ENCODE assay signal across 9 cellular contexts in the genomic region with DNA sequence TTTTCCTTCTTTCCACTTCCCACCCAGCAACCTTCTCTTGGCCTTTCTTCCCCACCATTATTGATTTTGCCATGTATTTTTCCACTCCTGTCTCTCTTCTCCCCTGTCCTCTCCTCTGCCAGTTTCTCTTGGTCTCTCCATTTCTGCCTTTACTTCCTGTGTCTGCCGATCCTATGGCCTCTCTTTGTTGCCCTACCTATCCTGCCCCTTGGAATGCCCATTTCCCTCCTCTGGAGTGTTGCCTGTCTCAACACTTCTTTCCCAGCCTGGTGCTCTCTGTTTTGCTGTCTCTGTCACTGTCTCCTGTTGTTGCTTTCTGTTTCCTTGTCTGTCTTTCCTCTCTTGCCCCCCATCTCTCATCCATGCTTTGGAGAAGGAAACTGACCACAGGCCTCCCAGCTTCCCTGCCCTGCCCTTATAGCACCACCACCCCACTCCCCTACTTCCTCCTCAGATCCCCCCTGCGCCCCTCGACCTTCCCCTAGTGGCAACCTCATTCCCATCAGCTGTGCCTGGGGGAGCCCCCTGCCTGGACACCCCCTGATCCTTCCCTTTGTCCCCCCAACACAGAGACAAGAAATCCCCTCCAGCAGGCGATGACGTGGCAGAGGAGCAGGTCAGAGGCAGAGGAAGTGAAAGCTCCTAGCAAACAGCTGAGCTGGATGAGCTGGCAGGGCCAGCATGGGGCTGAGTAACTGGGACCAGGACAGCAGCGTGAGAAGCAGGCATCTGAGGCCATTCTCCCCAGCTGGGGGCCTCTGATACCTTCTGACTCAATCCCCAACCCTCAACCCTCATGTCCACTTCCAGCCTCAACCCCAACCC. TPM values are rescaled to one million over a fixed set of nuclear protein-coding genes. Genes with fewer than 3 reads are reported as not detected.
DNase-seq lines count a peak whose midpoint lies in the region; ATAC-seq and TF ChIP-seq lines count a peak whose summit lies in the region.
"Had no signal": no experiment of that assay in that cellular context is flagged by ENCODE, and none has a peak within 500 bp of the region (broad histone marks: within the 10 kb centered on the region; RNA-seq: fewer than 3 reads in every experiment).

No MANE protein-coding gene starts in this region.

- no peaks in the 10 kb centered on the region for H3K9me2 ChIP-seq in OCI-LY7 (ENCODE audit: insufficient read depth, low read length)

- peaks cover 18% of the 10 kb centered on the region for H3K4me1 ChIP-seq in ACC112 (ENCODE audit: control insufficient read depth, insufficient read depth, low read length, unreplicated experiment)
- H3K4me1 ChIP-seq in smooth muscle cell (ENCODE audit: low read depth) = peaks cover 6% of the 10 kb centered on the region
- H3K4me1 ChIP-seq in OCI-LY7 (ENCODE audit: insufficient read depth, low read length, poor library complexity, severe bottlenecking) = no peaks in the 10 kb centered on the region

- H3K27ac ChIP-seq in ACC112 (ENCODE audit: low read depth, low read length) (peak overlapping the region; percentile 55), RWPE1 (no peak overlapping the region), smooth muscle cell (ENCODE audit: low read depth) (peak overlapping the region; percentile 90), OCI-LY7 (ENCODE audit: low read depth, low read length, poor library complexity, severe bottlenecking) (no peak overlapping the region)
- H3K27ac ChIP-seq: dorsolateral prefrontal cortex had no signal

- H3K4me3 ChIP-seq in ACC112 (ENCODE audit: low read depth, low read length) (no peak overlapping the region), fibroblast of pulmonary artery (replicated peaks; ENCODE audit: low read depth, low read length) (no peak overlapping the region), smooth muscle cell (no peak overlapping the region), OCI-LY7 (ENCODE audit: low read depth, low read length, poor library complexity, severe bottlenecking) (no peak overlapping the region)
- H3K4me3 ChIP-seq: dorsolateral prefrontal cortex had no signal

- TF ChIP-seq CTCF in RWPE1 (conservative IDR thresholded peaks at IDR 0.05; ENCODE audit: low read depth) (no peak), fibroblast of pulmonary artery (IDR thresholded peaks at IDR 0.05; ENCODE audit: low read length, missing control alignments) (no peak), smooth muscle cell (IDR thresholded peaks at IDR 0.05; ENCODE audit: borderline replicate concordance, insufficient read depth, poor library complexity, severe bottlenecking) (no peak), OCI-LY7 (conservative IDR thresholded peaks at IDR 0.05; ENCODE audit: low read length) (no peak)

- intact Hi-C loops in OCI-LY7 (cut with micrococcal nuclease; ENCODE audit: unreplicated experiment) = no loop called here

- no peak for TF ChIP-seq POLR2A in GM18505 (IDR thresholded peaks at IDR 0.05; ENCODE audit: borderline replicate concordance, extremely low read depth, insufficient read depth, insufficient read length)

- CTCF ChIA-PET in RWPE1 (lab: Yijun Ruan, JAX) = interaction anchor here (1.6 kb wide), 1 partner anchor 50 kb away, joined by 4 read pairs; no protein-coding TSS in a partner anchor
- CTCF ChIA-PET in OCI-LY7 (lab: Charles Lee; ENCODE audit: unreplicated experiment) = no interaction called here

- no peaks in the 10 kb centered on the region for H3K36me3 ChIP-seq in ACC112 (ENCODE audit: insufficient read depth, low read length)
- no peaks in the 10 kb centered on the region for H3K36me3 ChIP-seq in smooth muscle cell (ENCODE audit: low read depth)
- H3K36me3 ChIP-seq in OCI-LY7 (ENCODE audit: insufficient read depth, low read length) = no peaks in the 10 kb centered on the region

- DNase-seq in RWPE1 (ENCODE audit: low spot score) (peak; percentile 59), fibroblast of pulmonary artery (ENCODE audit: low read depth) (peak; percentile 68), smooth muscle cell (lab: John Stamatoyannopoulos, UW; ENCODE audit: unreplicated experiment) (peak; percentile 26), OCI-LY7 (ENCODE audit: low spot score) (no peak), OCI-M2 (lab: John Stamatoyannopoulos, UW; ENCODE audit: unreplicated experiment) (no peak)

- H3K9ac ChIP-seq in smooth muscle cell (ENCODE audit: low read depth) = peak overlapping the region; percentile 83

- POLR2A ChIA-PET in RWPE1 (lab: Yijun Ruan, JAX; ENCODE audit: low non-redundant PET) (no interaction called here), OCI-LY7 (lab: Charles Lee) (no interaction called here)

- peak overlapping the region; percentile 39 for H3K4me2 ChIP-seq in smooth muscle cell
- no peak overlapping the region for H3K4me2 ChIP-seq in OCI-LY7 (ENCODE audit: low read length)

- H3F3A ChIP-seq in smooth muscle cell (ENCODE audit: low read depth) = no peaks in the 10 kb centered on the region

- H4K20me1 ChIP-seq in smooth muscle cell (ENCODE audit: low read depth) = no peaks in the 10 kb centered on the region
- no peaks in the 10 kb centered on the region for H4K20me1 ChIP-seq in OCI-LY7 (ENCODE audit: insufficient read depth, low read length)

- H3K9me3 ChIP-seq in smooth muscle cell (replicated peaks; ENCODE audit: low read depth) (no peaks in the 10 kb centered on the region), OCI-LY7 (ENCODE audit: low read length) (no peaks in the 10 kb centered on the region)

- ATAC-seq in GM18505 (IDR thresholded peaks at IDR 0.05; ENCODE audit: unreplicated experiment) (peak; percentile 75), HG02973 (IDR thresholded peaks at IDR 0.05; ENCODE audit: unreplicated experiment) (peak; percentile 91)

- H3K79me2 ChIP-seq in ACC112 (ENCODE audit: control insufficient read depth, insufficient read depth, low read length, unreplicated experiment) (no peaks in the 10 kb centered on the region), smooth muscle cell (ENCODE audit: low read depth) (no peaks in the 10 kb centered on the region), OCI-LY7 (ENCODE audit: insufficient read depth, low read depth, low read length) (no peaks in the 10 kb centered on the region)

- WGBS in smooth muscle cell (ENCODE audit: low lambda C conversion rate) = 57% methylated on average over 6 of the region's 6 CpGs

- H3K27me3 ChIP-seq in ACC112 (ENCODE audit: insufficient read depth, low read length) (no peaks in the 10 kb centered on the region; the same call in 1 of the 2 replicates), smooth muscle cell (ENCODE audit: low read depth) (no peaks in the 10 kb centered on the region)

- no TSS peak for BruUV-seq in OCI-LY7 (replicated peaks; lab: Mats Ljungman, UMichigan)

- H2AFZ ChIP-seq in ACC112 (ENCODE audit: low read length, unreplicated experiment) (peak overlapping the region; percentile 84), smooth muscle cell (ENCODE audit: low read depth) (peak overlapping the region; percentile 91), OCI-LY7 (ENCODE audit: low read length) (no peak overlapping the region)

RNA-seq across cellular contexts. Expression of gene ETV3L, which starts 6.6 kb away (rescaled TPM):
- total RNA-seq in smooth muscle cell (0.31 TPM in 1 of 2 replicates, not detected in the other), OCI-LY7 (2022) (not detected in 2 replicates)
- polyA plus RNA-seq in smooth muscle cell = 0.15 TPM in 1 of 2 replicates, not detected in the other
- total RNA-seq in OCI-LY7 (2014; rRNA removed; shearing (Covaris generic)) = not detected in 2 replicates

RNA-seq across cellular contexts. Expression of gene ETV3, which starts 32.0 kb away (rescaled TPM):
- 33.2 and 46.7 TPM in 2 replicates for total RNA-seq in smooth muscle cell
- 11.4 and 15.4 TPM in 2 replicates for polyA plus RNA-seq in smooth muscle cell
- 11.1 and 12.0 TPM in 2 replicates for total RNA-seq in OCI-LY7 (2014; rRNA removed; shearing (Covaris generic))
- total RNA-seq in OCI-LY7 (2022) = 18.3 and 20.4 TPM in 2 replicates

Comparison
In these comparisons a context has a peak if more than half of its experiments do, and no peak if none do; other contexts are left out.
1. H3K27ac ChIP-seq: peak in ACC112 (single experiment) and smooth muscle cell (single experiment); none in RWPE1 (single experiment) and OCI-LY7 (single experiment).
2. DNase-seq: peak in RWPE1 (single experiment), fibroblast of pulmonary artery (single experiment) and smooth muscle cell (single experiment); none in OCI-LY7 (single experiment) and OCI-M2 (single experiment).